ENCODE assay signal across 25 cellular contexts in genomic region chr3:108381531-108381930, GRCh38.
"Had no signal": no experiment of that assay in that cellular context is flagged by ENCODE, and none has a peak within 500 bp of the region (broad histone marks: within the 10 kb centered on the region; RNA-seq: fewer than 3 reads in every experiment).

No MANE protein-coding gene starts in this region.

- H3K27me3 Mint-ChIP-seq: activated naive CD8-positive, alpha-beta T cell; activated T-cell treated with anti-CD3 and anti-CD28 coated beads, Interleukin-2, amount 50 U/mL, for 24 hours; central memory CD8-positive, alpha-beta T cell; stimulated activated naive CD8-positive, alpha-beta T cell treated with anti-CD3 and anti-CD28 coated beads, Interleukin-15, amount 100 ng/mL, for 72 hours; T-helper 17 cell had no signal

- H3K9me3 Mint-ChIP-seq: activated T-cell treated with anti-CD3 and anti-CD28 coated beads, Interleukin-2, amount 50 U/mL, for 24 hours; activated T-helper 2 cell treated with anti-CD3 and anti-CD28 coated beads, Interferon-gamma antibody, Interleukin-2, Interleukin-4, amounts not matched to agents 10 μg/mL and 5 μg/mL and 100 μg/mL, durations not matched to agents 14 hours and 24 hours and 36 hours; central memory CD8-positive, alpha-beta T cell; nephron; stimulated activated effector memory CD8-positive, alpha-beta T cell treated with anti-CD3 and anti-CD28 coated beads, Interleukin-12 subunit alpha, Interleukin-12 subunit beta, amount 100 ng/mL, for 72 hours; stimulated activated naive CD8-positive, alpha-beta T cell treated with anti-CD3 and anti-CD28 coated beads, Interleukin-15, amount 100 ng/mL, for 72 hours had no signal

- H3K36me3 ChIP-seq: breast epithelium, right lobe of liver, tibial artery had no signal

- H3K4me3 Mint-ChIP-seq: activated naive CD8-positive, alpha-beta T cell; activated T-cell treated with anti-CD3 and anti-CD28 coated beads, Interleukin-2, amount 50 U/mL, for 24 hours; central memory CD8-positive, alpha-beta T cell; nephron; stimulated activated effector memory CD8-positive, alpha-beta T cell treated with anti-CD3 and anti-CD28 coated beads, Interleukin-12 subunit alpha, Interleukin-12 subunit beta, amount 100 ng/mL, for 72 hours; stimulated activated naive CD8-positive, alpha-beta T cell treated with anti-CD3 and anti-CD28 coated beads, Interleukin-15, amount 100 ng/mL, for 72 hours; T-helper 17 cell had no signal

- H3K79me2 ChIP-seq: hepatocyte, parathyroid adenoma had no signal

- H3K9me3 ChIP-seq: breast epithelium, right lobe of liver, tibial artery had no signal

- H3K4me2 ChIP-seq: hepatocyte had no signal

- H3K9ac ChIP-seq: parathyroid adenoma had no signal

- H3K4me1 ChIP-seq: breast epithelium, parathyroid adenoma, right lobe of liver, tibial artery had no signal

- H3K27ac ChIP-seq: breast epithelium, hepatocyte, parathyroid adenoma, right lobe of liver, skin epidermis, tibial artery had no signal

- H3K4me3 ChIP-seq: breast epithelium, hepatocyte, right lobe of liver, skin epidermis, tibial artery had no signal

- H3K27me3 ChIP-seq: breast epithelium, hepatocyte, right lobe of liver, tibial artery had no signal

- H2AFZ ChIP-seq: hepatocyte, parathyroid adenoma had no signal

- H3K27ac Mint-ChIP-seq: activated naive CD8-positive, alpha-beta T cell; activated T-cell treated with anti-CD3 and anti-CD28 coated beads, Interleukin-2, amount 50 U/mL, for 24 hours; activated T-helper 2 cell treated with anti-CD3 and anti-CD28 coated beads, Interferon-gamma antibody, Interleukin-2, Interleukin-4, amounts not matched to agents 10 μg/mL and 5 μg/mL and 100 μg/mL, durations not matched to agents 14 hours and 24 hours and 36 hours; nephron; stimulated activated effector memory CD8-positive, alpha-beta T cell treated with anti-CD3 and anti-CD28 coated beads, Interleukin-12 subunit alpha, Interleukin-12 subunit beta, amount 100 ng/mL, for 72 hours; stimulated activated naive CD8-positive, alpha-beta T cell treated with anti-CD3 and anti-CD28 coated beads, Interleukin-15, amount 100 ng/mL, for 72 hours; T-helper 17 cell had no signal

- FAIRE-seq: astrocyte, colon, endothelial cell of umbilical vein had no signal

- DNase-seq: activated CD4-positive, alpha-beta T cell treated with anti-CD3 and anti-CD28 coated beads for 1 hour; activated CD4-positive, alpha-beta T cell treated with anti-CD3 and anti-CD28 coated beads, Interleukin-2, amount 50 U/mL, for 1 hour; activated CD8-positive, alpha-beta memory T cell treated with anti-CD3 and anti-CD28 coated beads, Interleukin-2, amount 50 U/mL, for 4 hours; activated naive CD4-positive, alpha-beta T cell; activated T-cell treated with anti-CD3 and anti-CD28 coated beads, Interleukin-2, amount 50 U/mL, for 24 hours; effector memory CD4-positive, alpha-beta T cell; foreskin melanocyte; glutamatergic neuron; right lobe of liver; stimulated activated CD4-positive, alpha-beta T cell treated with anti-CD3 and anti-CD28 coated beads, Interleukin-2, amount 100 ng/mL, for 24 hours; stimulated activated naive CD8-positive, alpha-beta T cell treated with anti-CD3 and anti-CD28 coated beads, Interleukin-15, amount 100 ng/mL, for 72 hours; T-helper 17 cell; tibial artery had no signal

- H3K36me3 Mint-ChIP-seq: stimulated activated effector memory CD8-positive, alpha-beta T cell treated with anti-CD3 and anti-CD28 coated beads, Interleukin-12 subunit alpha, Interleukin-12 subunit beta, amount 100 ng/mL, for 72 hours had no signal

- H3K4me1 Mint-ChIP-seq: central memory CD8-positive, alpha-beta T cell; nephron; stimulated activated effector memory CD8-positive, alpha-beta T cell treated with anti-CD3 and anti-CD28 coated beads, Interleukin-12 subunit alpha, Interleukin-12 subunit beta, amount 100 ng/mL, for 72 hours; T-helper 17 cell had no signal
